In the genomic region with DNA sequence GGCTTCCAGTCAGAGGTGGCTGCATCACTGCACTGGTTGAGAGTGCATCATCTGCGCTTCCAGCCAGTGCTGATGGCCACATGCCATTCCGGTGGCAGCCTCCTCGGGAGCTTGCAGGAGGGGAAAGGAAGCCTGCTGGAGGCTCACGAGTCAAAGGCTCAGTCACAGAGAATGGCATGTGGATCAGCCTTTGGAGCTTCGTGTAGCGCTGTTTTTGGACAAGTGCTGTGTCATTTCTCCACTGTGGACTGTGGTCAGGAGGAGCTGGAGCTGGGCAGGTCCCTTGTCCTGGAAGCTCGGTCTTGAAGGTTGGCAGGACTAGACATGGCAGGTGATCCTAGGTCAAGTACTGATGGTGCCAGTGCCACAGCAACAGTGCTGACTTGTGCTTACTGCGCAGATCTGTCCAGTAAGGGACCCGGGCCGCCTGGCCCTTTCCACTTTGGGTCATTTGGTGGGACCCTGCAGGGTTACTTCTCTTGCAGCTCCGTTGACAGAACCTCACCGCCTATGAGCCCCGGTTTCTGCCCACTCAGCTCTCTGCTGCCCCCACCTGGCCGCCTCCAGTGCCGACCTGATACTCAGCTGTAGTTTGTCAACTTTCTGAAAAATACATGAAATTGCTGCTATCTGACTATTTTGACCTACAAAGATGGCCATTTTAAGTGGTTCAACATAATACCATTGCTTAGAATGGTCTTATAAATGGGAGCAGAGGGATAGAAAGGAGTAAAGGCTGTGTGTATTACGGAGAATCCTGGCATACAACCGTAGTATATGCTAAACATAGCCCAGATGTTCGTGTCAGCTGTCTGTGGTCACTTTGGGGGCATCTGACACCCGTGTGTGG, we compare ENCODE assay signal across 8 cellular contexts. TPM values are rescaled to one million over a fixed set of nuclear protein-coding genes. Genes with fewer than 3 reads are reported as not detected.
DNase-seq lines count a peak whose midpoint lies in the region; ATAC-seq and TF ChIP-seq lines count a peak whose summit lies in the region.

No MANE protein-coding gene starts in this region.

- DNase-seq in HL-60 (ENCODE audit: low read depth in 1 of 2, low spot score in 1 of 2) (peak; percentile 43 to 75), RWPE2 (ENCODE audit: low spot score) (no peak), foreskin keratinocyte (peak in 1 of 2 donors; percentile 17), omental fat pad (ENCODE audit: low spot score) (peak; percentile 84)
- DNase-seq in activated effector memory CD4-positive, alpha-beta T cell treated with Interleukin-2 at 50 U/mL for 16 hours: peak; percentile 49

- H3K9ac ChIP-seq in subcutaneous abdominal adipose tissue (ENCODE audit: low read length in 5 of 5): no peak overlapping the region

- no peaks in the 10 kb centered on the region for H3F3A ChIP-seq in DOHH2 (ENCODE audit: control insufficient read depth, insufficient read depth)

- H3K4me3 ChIP-seq in DOHH2 (ENCODE audit: low read length): no peak overlapping the region
- H3K4me3 ChIP-seq in HL-60 (replicated peaks; ENCODE audit: insufficient read depth, low read length): no peak overlapping the region
- H3K4me3 ChIP-seq in RWPE2 (ENCODE audit: severe bottlenecking): no peak overlapping the region
- H3K4me3 ChIP-seq in subcutaneous abdominal adipose tissue (ENCODE audit: low read depth in 1 of 5, low read length in 5 of 5): peak overlapping the region in 3 of 5 donors; percentile 19 to 39 (median 29)

- H3K79me2 ChIP-seq in DOHH2 (ENCODE audit: control insufficient read depth, low read length): no peaks in the 10 kb centered on the region

- H3K9me2 ChIP-seq in DOHH2 (replicated peaks; ENCODE audit: control insufficient read depth, low read length): no peaks in the 10 kb centered on the region

- H3K27me3 ChIP-seq in DOHH2 (ENCODE audit: control insufficient read depth, low read length) (peaks cover 9% of the 10 kb centered on the region), HL-60 (ENCODE audit: insufficient read depth, poor library complexity, severe bottlenecking) (no peaks in the 10 kb centered on the region), RWPE2 (ENCODE audit: insufficient read depth, poor library complexity, severe bottlenecking) (no peaks in the 10 kb centered on the region), foreskin keratinocyte (peaks cover 2% of the 10 kb centered on the region), subcutaneous abdominal adipose tissue (ENCODE audit: control insufficient read depth in 5 of 5, insufficient read depth in 4 of 5, low read length in 5 of 5) (no peaks in the 10 kb centered on the region)

- H3K4me1 ChIP-seq in DOHH2 (ENCODE audit: control insufficient read depth, low read length) (no peaks in the 10 kb centered on the region), RWPE2 (ENCODE audit: insufficient read depth, poor library complexity, severe bottlenecking) (no peaks in the 10 kb centered on the region), foreskin keratinocyte (no peaks in the 10 kb centered on the region), subcutaneous abdominal adipose tissue (ENCODE audit: control insufficient read depth in 5 of 5, insufficient read depth in 5 of 5, low read length in 5 of 5) (peaks cover 0 to 16% (median 7%) of the 10 kb centered on the region in 5 donors)

- no peak overlapping the region for H3K27ac ChIP-seq in DOHH2 (ENCODE audit: low read depth, low read length)
- H3K27ac ChIP-seq in HL-60 (replicated peaks): no peak overlapping the region
- no peak overlapping the region for H3K27ac ChIP-seq in RWPE2 (ENCODE audit: poor library complexity, severe bottlenecking)
- H3K27ac ChIP-seq in foreskin keratinocyte: no peak overlapping the region
- H3K27ac ChIP-seq in subcutaneous abdominal adipose tissue (ENCODE audit: low read depth, low read length): no peak overlapping the region

- H4K20me1 ChIP-seq in DOHH2 (ENCODE audit: control insufficient read depth, insufficient read depth, low read depth, low read length): no peaks in the 10 kb centered on the region

- TF ChIP-seq CTCF in DOHH2 (IDR thresholded peaks at IDR 0.05; ENCODE audit: low read depth, low read length, poor library complexity, severe bottlenecking) (peak; percentile 98), HL-60 (IDR thresholded peaks at IDR 0.05; ENCODE audit: insufficient read depth, low read length) (peak; percentile 84), RWPE2 (IDR thresholded peaks at IDR 0.05; ENCODE audit: poor library complexity, severe bottlenecking) (peak; percentile 99), foreskin keratinocyte (conservative IDR thresholded peaks at IDR 0.05) (peak; percentile 94), omental fat pad (IDR thresholded peaks at IDR 0.05) (no peak)

- H3K36me3 ChIP-seq in DOHH2 (ENCODE audit: control insufficient read depth, low read length) (no peaks in the 10 kb centered on the region), RWPE2 (ENCODE audit: low read depth) (no peaks in the 10 kb centered on the region), subcutaneous abdominal adipose tissue (ENCODE audit: control insufficient read depth in 5 of 5, insufficient read depth in 5 of 5, low read length in 5 of 5) (no peaks in the 10 kb centered on the region)

- no peak overlapping the region for H3K4me2 ChIP-seq in DOHH2 (ENCODE audit: low read length)

- H3K9me3 ChIP-seq in DOHH2 (ENCODE audit: control insufficient read depth, insufficient read depth, low read length) (no peaks in the 10 kb centered on the region), RWPE2 (ENCODE audit: severe bottlenecking) (no peaks in the 10 kb centered on the region), subcutaneous abdominal adipose tissue (ENCODE audit: control insufficient read depth in 5 of 5, low read length in 5 of 5) (peaks cover 0 to 2% (median 0%) of the 10 kb centered on the region in 5 donors)

- ATAC-seq in RWPE2 (ENCODE audit: low read depth): peak; percentile 79
- peak; percentile 78 for ATAC-seq in foreskin keratinocyte
- peak; percentile 52 for ATAC-seq in omental fat pad (ENCODE audit: low FRiP score)
- ATAC-seq in HG03025 (IDR thresholded peaks at IDR 0.05; ENCODE audit: low FRiP score, unreplicated experiment): no peak

RNA-seq across cellular contexts. Expression of a gene that starts 27.6 kb away (rescaled TPM):
- total RNA-seq in foreskin keratinocyte: not detected in 2 replicates
- 0.03 TPM in 1 of 2 replicates, not detected in the other for polyA plus RNA-seq in foreskin keratinocyte
- 1 to 10 TPM in 1 of 4 donors, under 1 TPM in 1, not detected in 2; 0.19 to 1.8 TPM for total RNA-seq in omental fat pad

Comparison
In these comparisons a context has a peak if more than half of its experiments do, and no peak if none do; other contexts are left out.
1. H3K4me3 ChIP-seq: peak in subcutaneous abdominal adipose tissue (3 of 5); none in DOHH2 (single experiment), HL-60 (single experiment) and RWPE2 (single experiment).
2. CTCF ChIP-seq: peak in DOHH2 (single experiment), HL-60 (single experiment), RWPE2 (single experiment) and foreskin keratinocyte (single experiment); none in omental fat pad (0 of 3).